ENCODE assay signal across 10 cellular contexts in the genomic region with DNA sequence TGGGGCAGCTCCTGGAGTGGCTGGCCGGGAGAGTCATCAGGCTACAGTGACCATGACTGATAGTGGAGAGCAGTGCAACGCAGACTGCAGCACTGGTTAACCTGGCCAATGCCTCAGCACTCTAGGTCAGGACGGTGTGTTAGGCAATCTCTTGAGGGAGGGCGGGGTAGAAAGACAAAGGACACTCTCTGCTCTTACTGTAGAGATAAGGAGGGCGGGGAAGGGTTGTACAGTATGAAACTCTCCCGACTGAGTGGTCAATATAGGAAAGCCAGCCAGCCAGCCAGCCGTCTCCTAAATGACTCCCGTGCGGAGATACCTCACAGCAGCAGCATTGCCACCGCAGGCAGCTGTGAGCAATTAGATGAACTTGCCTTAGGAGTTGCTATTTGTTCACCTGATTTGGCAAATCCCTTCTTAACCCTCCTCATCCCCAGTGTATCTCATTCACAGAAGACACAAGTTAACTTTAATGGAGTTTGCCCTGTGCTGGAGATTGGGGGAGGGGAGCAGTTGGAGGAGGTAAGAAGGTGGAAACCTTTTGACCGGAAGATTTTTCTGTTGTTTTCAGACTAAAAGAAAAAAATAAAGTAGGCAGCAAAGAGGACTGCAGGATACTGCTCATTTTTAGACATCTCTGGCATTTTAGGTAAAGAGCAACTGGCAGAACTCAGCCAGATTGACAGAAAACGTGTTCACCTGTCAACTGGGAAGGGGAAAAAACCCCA.
DNase-seq lines count a peak whose midpoint lies in the region; ATAC-seq and TF ChIP-seq lines count a peak whose summit lies in the region.
"Had no signal": no experiment of that assay in that cellular context is flagged by ENCODE, and none has a peak within 500 bp of the region (broad histone marks: within the 10 kb centered on the region; RNA-seq: fewer than 3 reads in every experiment).

No MANE protein-coding gene starts in this region.

- ATAC-seq in right cardiac atrium (peak in 1 of 2 donors; percentile 36), heart right ventricle (no peak), body of pancreas (peak; percentile 29), lung (ENCODE audit: insufficient read depth, low FRiP score) (no peak), upper lobe of right lung (peak; percentile 54), GM19351 (IDR thresholded peaks at IDR 0.05; ENCODE audit: unreplicated experiment) (no peak), HG03460 (IDR thresholded peaks at IDR 0.05; ENCODE audit: unreplicated experiment) (no peak), gastroesophageal sphincter (no peak)

- no peak overlapping the region for H3K27ac ChIP-seq in right cardiac atrium (ENCODE audit: low read length)
- H3K27ac ChIP-seq in heart right ventricle: no peak overlapping the region
- H3K27ac ChIP-seq in body of pancreas: no peak overlapping the region
- H3K27ac ChIP-seq in lung (ENCODE audit: low read depth in 1 of 2, low read length in 1 of 2): no peak overlapping the region
- H3K27ac ChIP-seq in upper lobe of right lung: no peak overlapping the region
- no peak overlapping the region for H3K27ac ChIP-seq in gastroesophageal sphincter
- H3K27ac ChIP-seq: VCaP had no signal

- H3K9me3 ChIP-seq in right cardiac atrium (ENCODE audit: control insufficient read depth, low read length): no peaks in the 10 kb centered on the region
- H3K9me3 ChIP-seq in heart right ventricle: no peaks in the 10 kb centered on the region
- no peaks in the 10 kb centered on the region for H3K9me3 ChIP-seq in body of pancreas
- H3K9me3 ChIP-seq in lung (ENCODE audit: control insufficient read depth in 2 of 2, insufficient read depth in 1 of 2, low read length in 1 of 2): peaks cover 0 to 2% of the 10 kb centered on the region in 2 donors
- no peaks in the 10 kb centered on the region for H3K9me3 ChIP-seq in upper lobe of right lung
- peaks cover 0 to 2% (median 0%) of the 10 kb centered on the region in 3 donors for H3K9me3 ChIP-seq in gastroesophageal sphincter

- H3K4me1 ChIP-seq in right cardiac atrium (ENCODE audit: control insufficient read depth, insufficient read depth, low read length) (no peaks in the 10 kb centered on the region), heart right ventricle (peaks cover 2 to 16% (median 11%) of the 10 kb centered on the region in 9 donors), body of pancreas (peaks cover 13% of the 10 kb centered on the region), lung (ENCODE audit: control insufficient read depth in 2 of 2, insufficient read depth in 2 of 2, low read length in 2 of 2) (peaks cover 0 to 9% of the 10 kb centered on the region in 2 donors), upper lobe of right lung (peaks cover 6% of the 10 kb centered on the region), gastroesophageal sphincter (peaks cover 0 to 18% (median 3%) of the 10 kb centered on the region in 3 donors)

- 23% methylated on average over 12 of the region's 12 CpGs for WGBS in right cardiac atrium
- WGBS in heart right ventricle, 2 donors: 17 to 19% methylated on average over 12 of the region's 12 CpGs
- WGBS in body of pancreas, 2 donors: 6 to 16% methylated on average over 12 of the region's 12 CpGs
- 18 to 36% methylated on average over 12 of the region's 12 CpGs for WGBS in lung, 2 donors
- 42 to 65% methylated on average over 3 to 8 of the region's 12 CpGs for WGBS in gastroesophageal sphincter (ENCODE audit: low coverage in 1 of 2), 2 donors

- TF ChIP-seq CTCF in heart right ventricle (IDR thresholded peaks at IDR 0.05) (no peak), body of pancreas (IDR thresholded peaks at IDR 0.05) (no peak), lung (IDR thresholded peaks at IDR 0.05; ENCODE audit: control extremely low read depth, extremely low read depth) (no peak), upper lobe of right lung (IDR thresholded peaks at IDR 0.05) (no peak), gastroesophageal sphincter (IDR thresholded peaks at IDR 0.05) (no peak)

- no peaks in the 10 kb centered on the region for H3K27me3 ChIP-seq in right cardiac atrium (ENCODE audit: control insufficient read depth, insufficient read depth)
- peaks cover 0 to 56% (median 51%) of the 10 kb centered on the region in 7 donors for H3K27me3 ChIP-seq in heart right ventricle
- no peaks in the 10 kb centered on the region for H3K27me3 ChIP-seq in body of pancreas
- H3K27me3 ChIP-seq in lung (ENCODE audit: control insufficient read depth, insufficient read depth): no peaks in the 10 kb centered on the region
- peaks cover 24% of the 10 kb centered on the region for H3K27me3 ChIP-seq in upper lobe of right lung
- H3K27me3 ChIP-seq in gastroesophageal sphincter: peaks cover 14% of the 10 kb centered on the region

- intact Hi-C loops in right cardiac atrium (cut with DNase I): no loop called here
- intact Hi-C loops in heart right ventricle (cut with DNase I): no loop called here
- intact Hi-C loops in body of pancreas (cut with DNase I): no loop called here
- intact Hi-C loops in upper lobe of right lung (cut with DNase I): no loop called here

- DNase-seq in right cardiac atrium (peak in 2 of 3 donors; percentile 30 to 37), heart right ventricle (no peak), body of pancreas (peak; percentile 19 to 45 (median 39)), lung (ENCODE audit: low spot score) (peak; percentile 30), upper lobe of right lung (peak; percentile 66)
- DNase-seq: KBM-7 had no signal

- TF ChIP-seq EP300 in gastroesophageal sphincter (IDR thresholded peaks at IDR 0.05): no peak

- no peak for TF ChIP-seq POLR2A in body of pancreas (IDR thresholded peaks at IDR 0.05)
- TF ChIP-seq POLR2A in gastroesophageal sphincter (IDR thresholded peaks at IDR 0.05): no peak

- H3K36me3 ChIP-seq in heart right ventricle (no peaks in the 10 kb centered on the region), body of pancreas (replicated peaks in 1 of 2; ENCODE audit: insufficient read depth in 1 of 2, low read depth in 2 of 2) (no peaks in the 10 kb centered on the region), lung (ENCODE audit: control insufficient read depth in 2 of 2, insufficient read depth in 2 of 2, low read length in 2 of 2) (no peaks in the 10 kb centered on the region), upper lobe of right lung (no peaks in the 10 kb centered on the region), gastroesophageal sphincter (no peaks in the 10 kb centered on the region)

- H3K4me3 ChIP-seq in right cardiac atrium (ENCODE audit: low read length): no peak overlapping the region
- peak overlapping the region in 3 of 10 donors; percentile 17 to 53 (median 20) for H3K4me3 ChIP-seq in heart right ventricle
- no peak overlapping the region for H3K4me3 ChIP-seq in body of pancreas
- H3K4me3 ChIP-seq in lung: no peak overlapping the region
- peak overlapping the region; percentile 48 for H3K4me3 ChIP-seq in upper lobe of right lung
- peak overlapping the region in 1 of 2 donors; percentile 58 for H3K4me3 ChIP-seq in gastroesophageal sphincter

Comparison
In these comparisons a context has a peak if more than half of its experiments do, and no peak if none do; other contexts are left out.
1. DNase-seq: peak in right cardiac atrium (2 of 3), body of pancreas (4 of 4), lung (single experiment) and upper lobe of right lung (single experiment); none in heart right ventricle (0 of 2).
2. ATAC-seq: peak in body of pancreas (single experiment) and upper lobe of right lung (single experiment); none in heart right ventricle (0 of 8), lung (single experiment), GM19351 (single experiment), HG03460 (single experiment) and gastroesophageal sphincter (single experiment).